9 cellular contexts compared by ENCODE assay signal in genomic region chr1:226083303-226084101, GRCh38. TPM values are rescaled to one million over a fixed set of nuclear protein-coding genes. Genes with fewer than 3 reads are reported as not detected.
DNase-seq lines count a peak whose midpoint lies in the region; ATAC-seq, FAIRE-seq and TF ChIP-seq lines count a peak whose summit lies in the region.
"Had no signal": no experiment of that assay in that cellular context is flagged by ENCODE, and none has a peak within 500 bp of the region (broad histone marks: within the 10 kb centered on the region; RNA-seq: fewer than 3 reads in every experiment).

No MANE protein-coding gene starts in this region.

- H3K27ac ChIP-seq in GM12878 (ENCODE audit: control insufficient read depth, insufficient read depth): peak overlapping the region; percentile 24; the same call in 1 of the 2 replicates
- no peak overlapping the region for H3K27ac ChIP-seq in iPS-18a (ENCODE audit: low read length)
- peak overlapping the region; percentile 19 for H3K27ac ChIP-seq in skeletal muscle tissue (ENCODE audit: low read depth, low read length)

- H3K9ac ChIP-seq in GM12878 (ENCODE audit: control insufficient read depth, insufficient read depth, low read length) (peak overlapping the region; percentile 56), iPS-18a (ENCODE audit: low read length) (peak overlapping the region; percentile 48), skeletal muscle tissue (ENCODE audit: low read depth in 1 of 3, low read length in 3 of 3) (peak overlapping the region; percentile 65 to 83 (median 77))

- no peak for TF ChIP-seq CTCF in GM12878 (IDR thresholded peaks at IDR 0.05 in 2 of 3, conservative IDR thresholded peaks at IDR 0.05 in 1 of 3; ENCODE audit: control insufficient read depth in 2 of 3, extremely low read depth in 1 of 3, insufficient read depth in 1 of 3, low read depth in 3 of 3, low read length in 3 of 3)

- WGBS in GM12878 (ENCODE audit: insufficient coverage, insufficient replicate concordance, low lambda C conversion rate, missing lambda C conversion rate): 12% methylated on average over 57 of the region's 75 CpGs

- ATAC-seq in HG02759 (IDR thresholded peaks at IDR 0.05; ENCODE audit: unreplicated experiment) (peak; percentile 94), GM12878 (peak; percentile 96)

- H3K4me3 ChIP-seq in GM12878 (peak overlapping the region; percentile 68), iPS-18a (ENCODE audit: low read length) (peak overlapping the region; percentile 70), skeletal muscle tissue (ENCODE audit: low read length in 3 of 3) (peak overlapping the region; percentile 63 to 80 (median 74))

- peak overlapping the region; percentile 95 for H3K4me2 ChIP-seq in GM12878 (ENCODE audit: control insufficient read depth, insufficient read depth)

- H3K4me1 ChIP-seq in GM12878 (ENCODE audit: control insufficient read depth, insufficient read depth, low read length): peaks cover 6% of the 10 kb centered on the region; the same call in 1 of the 2 replicates
- no peaks in the 10 kb centered on the region for H3K4me1 ChIP-seq in iPS-18a (ENCODE audit: control insufficient read depth, low read depth, low read length)
- H3K4me1 ChIP-seq in skeletal muscle tissue (ENCODE audit: control insufficient read depth in 3 of 3, insufficient read depth in 3 of 3, low read length in 3 of 3): peaks cover 9 to 16% (median 11%) of the 10 kb centered on the region in 3 donors

- peak; percentile 70 for TF ChIP-seq POLR2A in GM12878 (IDR thresholded peaks at IDR 0.05; ENCODE audit: low read depth, low read length)

- intact Hi-C loops in GM12878 (cut with micrococcal nuclease; ENCODE audit: unreplicated experiment): no loop called here

- no peak for TF ChIP-seq EP300 in GM12878 (IDR thresholded peaks at IDR 0.05; ENCODE audit: borderline replicate concordance in 1 of 2, control insufficient read depth in 1 of 2, low read depth in 2 of 2, low read length in 2 of 2)

- RAD21 ChIA-PET in GM12878 (lab: Charles Lee; ENCODE audit: unreplicated experiment): interaction anchor here (0.7 to 1.8 kb wide), 7 partner anchors 16 to 309 kb away, joined by 3 to 16 read pairs (median 6); partner anchors contain the start of genes H3-3A and SDE2

- H3K79me2 ChIP-seq in GM12878 (ENCODE audit: control insufficient read depth, insufficient read depth, low read length): no peaks in the 10 kb centered on the region

- H2AFZ ChIP-seq in GM12878 (ENCODE audit: control insufficient read depth, low read depth, low read length): peak overlapping the region; percentile 90

- H3K36me3 ChIP-seq in GM12878 (ENCODE audit: control insufficient read depth in 2 of 2, insufficient read depth in 2 of 2, low read length in 1 of 2) (no peaks in the 10 kb centered on the region), iPS-18a (ENCODE audit: control insufficient read depth, low read depth, low read length) (no peaks in the 10 kb centered on the region), skeletal muscle tissue (ENCODE audit: control insufficient read depth in 3 of 3, insufficient read depth in 3 of 3, low read length in 3 of 3) (no peaks in the 10 kb centered on the region)

- CTCF ChIA-PET in GM12878 (lab: Yijun Ruan, JAX): interaction anchor here (0.6 to 4.4 kb wide), 12 partner anchors 15 to 262 kb away, joined by 3 to 26 read pairs (median 4); no protein-coding TSS in a partner anchor

- FAIRE-seq in GM12878 (lab: Jason Lieb, UNC): peak; percentile 84
- FAIRE-seq: A204.1 had no signal

- in situ Hi-C loops in GM12878 (cut with MboI): no loop called here

- DNase-seq in NCI-H1417 (lab: John Stamatoyannopoulos, UW) (peak; percentile 68 to 87 (median 86)), NCI-H1417 treated with DMSO at 0.1 percent for 48 hours (lab: John Stamatoyannopoulos, UW) (no peak), NCI-H146 treated with DMSO at 0.1 percent for 48 hours (lab: John Stamatoyannopoulos, UW; ENCODE audit: unreplicated experiment) (peak; percentile 44), T1000 (lab: John Stamatoyannopoulos, UW) (peak; percentile 82), GM12878 (ENCODE audit: low read depth, low spot score) (peak; percentile 38)

- SMC1A ChIA-PET in GM12878 (lab: Charles Lee; ENCODE audit: uncharacterized antibody, unreplicated experiment): interaction anchor here (0.7 to 3.4 kb wide), 10 partner anchors 10 to 43 kb away, joined by 3 to 17 read pairs (median 4); partner anchors contain the start of gene H3-3A

- H3K9me3 ChIP-seq in GM12878 (replicated peaks; ENCODE audit: control insufficient read depth, insufficient read depth, low read length): no peaks in the 10 kb centered on the region
- no peaks in the 10 kb centered on the region for H3K9me3 ChIP-seq in iPS-18a (ENCODE audit: control insufficient read depth, low read depth, low read length)
- no peaks in the 10 kb centered on the region for H3K9me3 ChIP-seq in skeletal muscle tissue (ENCODE audit: control insufficient read depth in 3 of 3, low read length in 3 of 3)

- no peaks in the 10 kb centered on the region for H4K20me1 ChIP-seq in GM12878 (ENCODE audit: control insufficient read depth, insufficient read depth)

- TF ChIP-seq RAD21 in GM12878 (IDR thresholded peaks at IDR 0.05; ENCODE audit: insufficient read depth, low read depth, low read length): no peak

- no peaks in the 10 kb centered on the region for H3K27me3 ChIP-seq in GM12878 (replicated peaks in 1 of 2; ENCODE audit: control insufficient read depth in 2 of 2, insufficient read depth in 2 of 2, low read length in 1 of 2)
- H3K27me3 ChIP-seq in iPS-18a (ENCODE audit: control insufficient read depth, insufficient read depth, low read length): peaks cover 20% of the 10 kb centered on the region
- no peaks in the 10 kb centered on the region for H3K27me3 ChIP-seq in skeletal muscle tissue (ENCODE audit: control insufficient read depth in 3 of 3, insufficient read depth in 3 of 3, low read length in 3 of 3)

- no TSS peak for BruUV-seq in GM12878 (replicated peaks; lab: Mats Ljungman, UMichigan)

- POLR2A ChIA-PET in GM12878 (lab: Charles Lee): interaction anchor here (1.0 to 1.7 kb wide), 9 partner anchors 10 to 84 kb away, joined by 3 to 8 read pairs (median 4); partner anchors contain the start of gene SDE2

TF ChIP-seq in GM12878, 131 proteins besides CTCF, POLR2A, EP300 and RAD21 (continues in another document):
- TF ChIP-seq NRF1 (conservative IDR thresholded peaks at IDR 0.05; ENCODE audit: low read depth, low read length) (no peak), ZNF207 (IDR thresholded peaks at IDR 0.05; ENCODE audit: borderline replicate concordance) (no peak), NFXL1 (IDR thresholded peaks at IDR 0.05; ENCODE audit: borderline replicate concordance) (no peak), TARDBP (IDR thresholded peaks at IDR 0.05; ENCODE audit: borderline replicate concordance) (no peak), ZNF687 (IDR thresholded peaks at IDR 0.05) (peak; percentile 28; the same call in 1 of the 2 replicates), RUNX3 (IDR thresholded peaks at IDR 0.05; ENCODE audit: low read length) (0 out of 2 replicates have a peak, but pooled peaks have one; percentile 15)

RNA-seq across cellular contexts. Expression of gene H3-3A, which starts 21.0 kb away (rescaled TPM):
- 42.3 and 42.8 TPM in 2 replicates for total RNA-seq in GM12878 (2013; cell fraction: nucleolus; rRNA removed)
- total RNA-seq in GM12878 (2014; rRNA removed): 215 and 235 TPM in 2 replicates
- 204 and 215 TPM in 2 replicates for total RNA-seq in GM12878 (2014; rRNA removed; fragmentation: Illumina TruSeq; extraction: Trizol)
- 335 and 346 TPM in 2 replicates for total RNA-seq in GM12878 (2021)
- polyA plus RNA-seq in GM12878 (2011; ENCODE audit: low read depth): 230 TPM
- polyA plus RNA-seq in GM12878 (2011; rRNA removed): 441 and 486 TPM in 2 replicates
- polyA plus RNA-seq in GM12878 (2011; cell fraction: cytosol; rRNA removed): 386 and 490 TPM in 2 replicates
- polyA plus RNA-seq in GM12878 (2011; cell fraction: nucleus; rRNA removed): 137 and 158 TPM in 2 replicates
- polyA plus RNA-seq in GM12878 (2012): 266 TPM in 2 replicates
- polyA plus RNA-seq in GM12878 (2014; fragmentation: Illumina TruSeq; extraction: Trizol): 379 and 386 TPM in 2 replicates
- 100 to 1,000 TPM; 254 to 435 TPM for polyA plus RNA-seq in GM12878 (2014; fragmentation: Nextera tagmentation; extraction: Ambion mirVana)
- 366 and 425 TPM in 2 replicates for polyA plus RNA-seq in GM12878 (2014; rRNA removed)
- polyA plus RNA-seq in GM12878 (2016; fragmentation: Nextera tagmentation; extraction: Ambion mirVana): 100 to 1,000 TPM; 401 to 421 TPM
- polyA minus RNA-seq in GM12878 (2011; rRNA and poly(A)+ RNA removed): 64.2 and 65.1 TPM in 2 replicates
- polyA minus RNA-seq in GM12878 (2011; cell fraction: cytosol; rRNA and poly(A)+ RNA removed): 60.9 and 73.5 TPM in 2 replicates
- 20.1 and 34.5 TPM in 2 replicates for polyA minus RNA-seq in GM12878 (2011; cell fraction: nucleus; rRNA and poly(A)+ RNA removed)
- 319 TPM for total RNA-seq in skeletal muscle tissue
